In genomic region chr20:8194721-8195120, GRCh38 we compare ENCODE assay signal across 22 cellular contexts.
A peak's percentile ranks its signal among the peaks of the same experiment; 100 is the strongest.
DNase-seq lines count a peak whose midpoint lies in the region; ATAC-seq, FAIRE-seq and TF ChIP-seq lines count a peak whose summit lies in the region.
"Had no signal": no experiment of that assay in that cellular context is flagged by ENCODE, and none has a peak within 500 bp of the region (broad histone marks: within the 10 kb centered on the region; RNA-seq: fewer than 3 reads in every experiment).

No MANE protein-coding gene starts in this region.

- no peak overlapping the region for H3K18ac ChIP-seq in IMR-90 (ENCODE audit: low read depth, low read length)

- no peak overlapping the region for H4K91ac ChIP-seq in IMR-90 (ENCODE audit: insufficient read depth, low read depth, low read length)

- H3K23ac ChIP-seq in IMR-90 (ENCODE audit: low read depth, low read length): no peak overlapping the region

- H4K5ac ChIP-seq in IMR-90 (ENCODE audit: low read depth, low read length): no peak overlapping the region

- no peaks in the 10 kb centered on the region; the same call in 1 of the 2 replicates for H3K4me1 ChIP-seq in IMR-90 (ENCODE audit: control insufficient read depth, insufficient read depth, low read length)
- H3K4me1 ChIP-seq in kidney (ENCODE audit: control insufficient read depth in 1 of 2, insufficient read depth in 1 of 2, low read depth in 1 of 2, low read length in 2 of 2): no peaks in the 10 kb centered on the region
- H3K4me1 ChIP-seq: BLaER1 treated with 17β-estradiol and CSF1 and Interleukin-3, amounts not matched to agents 10 nM and 100 nM; SJSA1 had no signal

- H3K9me1 ChIP-seq in IMR-90 (ENCODE audit: insufficient read depth, low read length): no peaks in the 10 kb centered on the region

- peak; percentile 56; the same call in 1 of the 2 replicates for ATAC-seq in IMR-90 (ENCODE audit: low read depth)
- ATAC-seq in GM19035 (IDR thresholded peaks at IDR 0.05; ENCODE audit: unreplicated experiment): no peak
- ATAC-seq: Panc1 had no signal

- no peak for TF ChIP-seq RAD21 in IMR-90 (IDR thresholded peaks at IDR 0.05; ENCODE audit: low read length)

- intact Hi-C loops in IMR-90 (cut with micrococcal nuclease): loop anchor here (5.0 kb wide), 1 partner anchor 37 kb away; no protein-coding TSS in a partner anchor
- intact Hi-C loops in kidney (cut with DNase I): no loop called here

- no peak overlapping the region for H3K14ac ChIP-seq in IMR-90 (replicated peaks; ENCODE audit: low read depth, low read length)

- no peak overlapping the region for H2BK20ac ChIP-seq in IMR-90 (ENCODE audit: low read depth, low read length)

- H2BK15ac ChIP-seq in IMR-90 (ENCODE audit: low read depth, low read length): no peak overlapping the region

- H3K36me3 ChIP-seq in BJ (ENCODE audit: control insufficient read depth, insufficient read depth, low read length) (no peaks in the 10 kb centered on the region), IMR-90 (ENCODE audit: control insufficient read depth, insufficient read depth, low read length) (no peaks in the 10 kb centered on the region), kidney (ENCODE audit: control insufficient read depth in 1 of 2, insufficient read depth in 2 of 2, low read length in 2 of 2) (no peaks in the 10 kb centered on the region)
- H3K36me3 ChIP-seq: SJSA1 had no signal

- DNase-seq in AG04449 (ENCODE audit: low read depth, low spot score) (peak; percentile 34), BJ (ENCODE audit: low read depth) (peak; percentile 81), IMR-90 (peak; percentile 19), fibroblast of gingiva (ENCODE audit: low read depth) (peak; percentile 82), kidney (no peak), DMS 273 treated with DMSO at 0.1 percent for 48 hours (lab: John Stamatoyannopoulos, UW) (no peak), OCI-M1 (lab: John Stamatoyannopoulos, UW) (no peak)
- DNase-seq: CD4-positive, alpha-beta memory T cell; DMS153; GDM1; H9; NCI-H1105; NCI-H146; NCI-H2029; NCI-H2227 treated with DMSO at 0.1 percent for 48 hours; NCI-H510A; NCI-H748 treated with DMSO at 0.1 percent for 48 hours had no signal

- dilution Hi-C loops in IMR-90 (cut with HindIII; ENCODE audit: low sequenced_read_pairs, unreplicated experiment): no loop called here

- H2BK5ac ChIP-seq in IMR-90 (ENCODE audit: low read depth, low read length, poor library complexity, severe bottlenecking): no peak overlapping the region

- peaks cover 0 to 3% of the 10 kb centered on the region in 2 experiments; a peak in 2 of 4 replicates for H3K79me1 ChIP-seq in IMR-90 (ENCODE audit: low read depth in 1 of 2, low read length in 2 of 2)

- no peak for FAIRE-seq in kidney (lab: Jason Lieb, UNC)

- TF ChIP-seq CTCF in AG04449 (IDR thresholded peaks at IDR 0.05; ENCODE audit: insufficient read depth, low read length, missing control alignments) (no peak), BJ (IDR thresholded peaks at IDR 0.05; ENCODE audit: insufficient read depth, low read depth, low read length) (no peak), IMR-90 (conservative IDR thresholded peaks at IDR 0.05; ENCODE audit: low read depth, low read length) (no peak), kidney (IDR thresholded peaks at IDR 0.05; ENCODE audit: borderline replicate concordance, extremely low read depth, insufficient read depth) (no peak)

- H2AFZ ChIP-seq in IMR-90 (replicated peaks; ENCODE audit: low read length, poor library complexity): no peak overlapping the region

- no peak overlapping the region for H2AK5ac ChIP-seq in IMR-90 (ENCODE audit: low read depth, low read length)

- CTCF ChIA-PET in AG04449 (lab: Yijun Ruan, JAX) (no interaction called here), BJ (lab: Yijun Ruan, JAX) (no interaction called here), IMR-90 (lab: Yijun Ruan, JAX) (no interaction called here)

- TF ChIP-seq POLR2A in IMR-90 (IDR thresholded peaks at IDR 0.05; ENCODE audit: low read depth, low read length): no peak

- no peak overlapping the region for H4K8ac ChIP-seq in IMR-90 (ENCODE audit: low read depth in 2 of 2, low read length in 2 of 2)

- POLR2A ChIA-PET in AG04449 (lab: Yijun Ruan, JAX) (no interaction called here), BJ (lab: Charles Lee) (no interaction called here), IMR-90 (lab: Charles Lee; ENCODE audit: unreplicated experiment) (no interaction called here)

- no peaks in the 10 kb centered on the region for H4K20me1 ChIP-seq in IMR-90 (ENCODE audit: insufficient read depth, low read length)
- H4K20me1 ChIP-seq: BLaER1 treated with 17β-estradiol and CSF1 and Interleukin-3, amounts not matched to agents 10 nM and 100 nM had no signal

- no peak overlapping the region for H2AK9ac ChIP-seq in IMR-90 (replicated peaks; ENCODE audit: low read depth, low read length, poor library complexity)

- H3K9ac ChIP-seq in IMR-90 (ENCODE audit: low read depth, low read length) (no peak overlapping the region), kidney (ENCODE audit: low read length in 2 of 2) (no peak overlapping the region)
- H3K9ac ChIP-seq: BLaER1 treated with 17β-estradiol and CSF1 and Interleukin-3, amounts not matched to agents 10 nM and 100 nM; KMS-11 had no signal

- no peaks in the 10 kb centered on the region for H3K27me3 ChIP-seq in BJ (ENCODE audit: control insufficient read depth, insufficient read depth, low read length)
- H3K27me3 ChIP-seq in IMR-90 (ENCODE audit: control insufficient read depth, insufficient read depth, low read length): no peaks in the 10 kb centered on the region
- H3K27me3 ChIP-seq: BLaER1 treated with 17β-estradiol and CSF1 and Interleukin-3, amounts not matched to agents 10 nM and 100 nM; SJSA1 had no signal

- no peak overlapping the region for H3K4ac ChIP-seq in IMR-90 (ENCODE audit: low read depth, low read length)

- H3K27ac ChIP-seq in IMR-90 (ENCODE audit: insufficient read depth, low read length) (no peak overlapping the region), kidney (ENCODE audit: low read depth in 2 of 2, low read length in 2 of 2) (no peak overlapping the region)
- H3K27ac ChIP-seq: BLaER1 treated with 17β-estradiol and CSF1 and Interleukin-3, amounts not matched to agents 10 nM and 100 nM; KMS-11; SJSA1 had no signal

- H2BK120ac ChIP-seq in IMR-90 (ENCODE audit: low read depth, low read length): no peak overlapping the region

- H3K4me3 ChIP-seq in AG04449 (ENCODE audit: low read depth, low read length): no peak overlapping the region
- no peak overlapping the region for H3K4me3 ChIP-seq in BJ (ENCODE audit: low read depth, low read length)
- no peak overlapping the region for H3K4me3 ChIP-seq in IMR-90 (ENCODE audit: insufficient read depth, low read depth, low read length)
- H3K4me3 ChIP-seq in kidney (ENCODE audit: low read length in 2 of 2): no peak overlapping the region
- H3K4me3 ChIP-seq: BLaER1 treated with 17β-estradiol and CSF1 and Interleukin-3, amounts not matched to agents 10 nM and 100 nM; SJSA1 had no signal

- in situ Hi-C loops in IMR-90 (cut with MboI; ENCODE audit: low sequenced_read_pairs): no loop called here

- BruUV-seq in IMR-90 (replicated peaks; lab: Mats Ljungman, UMichigan): no TSS peak

- H3K9me3 ChIP-seq in IMR-90 (ENCODE audit: control insufficient read depth, insufficient read depth, low read length): no peaks in the 10 kb centered on the region
- peaks cover 2 to 7% of the 10 kb centered on the region in 2 donors for H3K9me3 ChIP-seq in kidney (ENCODE audit: control insufficient read depth in 1 of 2, low read length in 2 of 2)
- H3K9me3 ChIP-seq: SJSA1 had no signal

- no peak overlapping the region for H3K56ac ChIP-seq in IMR-90 (ENCODE audit: extremely low read depth, insufficient read depth, low read length)

- no peak overlapping the region for H3K4me2 ChIP-seq in IMR-90 (ENCODE audit: low read depth, low read length)
- H3K4me2 ChIP-seq: BLaER1 treated with 17β-estradiol and CSF1 and Interleukin-3, amounts not matched to agents 10 nM and 100 nM; KMS-11 had no signal

TF ChIP-seq in IMR-90, 13 proteins besides CTCF, POLR2A, EP300 and RAD21:
- TF ChIP-seq MAFK (IDR thresholded peaks at IDR 0.05; ENCODE audit: low read depth, low read length) (no peak), CHD1 (IDR thresholded peaks at IDR 0.05; ENCODE audit: low read depth, low read length) (no peak), SMC3 (IDR thresholded peaks at IDR 0.05; ENCODE audit: low read depth, low read length) (no peak), RCOR1 (IDR thresholded peaks at IDR 0.05; ENCODE audit: insufficient replicate concordance, low read length) (no peak), RFX5 (IDR thresholded peaks at IDR 0.05; ENCODE audit: low read depth, low read length) (no peak), NFE2L2 (IDR thresholded peaks at IDR 0.05; ENCODE audit: low read depth, low read length) (no peak), BHLHE40 (IDR thresholded peaks at IDR 0.05; ENCODE audit: low read depth, low read length) (no peak), USF2 (IDR thresholded peaks at IDR 0.05; ENCODE audit: low read depth, low read length) (no peak), MXI1 (IDR thresholded peaks at IDR 0.05; ENCODE audit: borderline replicate concordance, low read depth, low read length) (no peak), FOS (IDR thresholded peaks at IDR 0.05; ENCODE audit: low read depth, low read length) (no peak)
TF ChIP-seq in IMR-90: peak in this region for 0.

Comparison
In these comparisons a context has a peak if more than half of its experiments do, and no peak if none do; other contexts are left out.
1. DNase-seq: peak in AG04449 (single experiment), BJ (single experiment), IMR-90 (single experiment) and fibroblast of gingiva (single experiment); none in kidney (single experiment), DMS 273 treated with DMSO at 0.1 percent for 48 hours (single experiment) and OCI-M1 (single experiment).